In genomic region chr10:100808851-100809250, GRCh38 we compare ENCODE assay signal across 15 cellular contexts.
DNase-seq lines count a peak whose midpoint lies in the region; ATAC-seq lines count a peak whose summit lies in the region.
"Had no signal": no experiment of that assay in that cellular context is flagged by ENCODE, and none has a peak within 500 bp of the region (broad histone marks: within the 10 kb centered on the region; RNA-seq: fewer than 3 reads in every experiment).

No MANE protein-coding gene starts in this region.

- ATAC-seq in HG03280 (IDR thresholded peaks at IDR 0.05; ENCODE audit: unreplicated experiment), result no peak
- ATAC-seq: A549; CD8-positive, alpha-beta T cell; GM12878; HepG2 had no signal

- DNase-seq in activated effector memory CD4-positive, alpha-beta T cell treated with anti-CD3 and anti-CD28 coated beads, Interleukin-2, amount 50 U/mL, for 16 hours, result peak; percentile 43
- DNase-seq in activated effector memory CD4-positive, alpha-beta T cell treated with Interleukin-2 at 50 U/mL for 16 hours, result no peak
- DNase-seq in mesenteric fat pad (ENCODE audit: low spot score) (peak; percentile 30), retina (peak; percentile 47), T-helper 1 cell (no peak)
- DNase-seq in stimulated activated CD4-positive, alpha-beta T cell treated with anti-CD3 and anti-CD28 coated beads, Interleukin-15, amount 100 ng/mL, for 24 hours, result no peak
- DNase-seq: Calu3; CD8-positive, alpha-beta T cell; DMS79 treated with DMSO at 0.1 percent for 48 hours; GOT3; H9 had no signal

Comparison
In these comparisons a context has a peak if more than half of its experiments do, and no peak if none do; other contexts are left out.
1. DNase-seq: peak in activated effector memory CD4-positive, alpha-beta T cell treated with anti-CD3 and anti-CD28 coated beads, Interleukin-2, amount 50 U/mL, for 16 hours (single experiment), mesenteric fat pad (single experiment) and retina (single experiment); none in activated effector memory CD4-positive, alpha-beta T cell treated with Interleukin-2 at 50 U/mL for 16 hours (single experiment), stimulated activated CD4-positive, alpha-beta T cell treated with anti-CD3 and anti-CD28 coated beads, Interleukin-15, amount 100 ng/mL, for 24 hours (single experiment) and T-helper 1 cell (0 of 5).